ENCODE assay signal across 17 cellular contexts in genomic region chr4:87490664-87491369, GRCh38. TPM values are rescaled to one million over a fixed set of nuclear protein-coding genes. Genes with fewer than 3 reads are reported as not detected.
"Had no signal": no experiment of that assay in that cellular context is flagged by ENCODE, and none has a peak within 500 bp of the region (broad histone marks: within the 10 kb centered on the region; RNA-seq: fewer than 3 reads in every experiment).

No MANE protein-coding gene starts in this region.

- H3K27me3 ChIP-seq: brain microvascular endothelial cell had no signal

- H3K36me3 ChIP-seq: brain microvascular endothelial cell had no signal

- DNase-seq: activated CD4-positive, alpha-beta T cell treated with anti-CD3 and anti-CD28 coated beads, Interleukin-2, amount 50 U/mL, for 1 hour; activated effector memory CD4-positive, alpha-beta T cell treated with Interleukin-2 at 50 U/mL for 16 hours; activated T-cell treated with anti-CD3 and anti-CD28 coated beads, Interleukin-2, amount 50 U/mL, for 24 hours; amygdala; brain microvascular endothelial cell; cerebellar nuclear complex; dermis blood vessel endothelial cell; glutamatergic neuron; mesenchymal stem cell; nephron progenitor cell; psoas muscle; stimulated activated CD4-positive, alpha-beta T cell treated with anti-CD3 and anti-CD28 coated beads, Interleukin-15, amount 100 ng/mL, for 24 hours; stimulated activated CD4-positive, alpha-beta T cell treated with anti-CD3 and anti-CD28 coated beads, Interleukin-4, amount 100 ng/mL, for 24 hours had no signal

- H3K27ac ChIP-seq: brain microvascular endothelial cell, psoas muscle had no signal

- H3K9me3 ChIP-seq: psoas muscle, thoracic aorta had no signal

- ATAC-seq: activated naive CD4-positive, alpha-beta T cell treated with anti-CD3 and anti-CD28 coated beads, Interleukin-2, amount 50 U/mL, for 72 hours; psoas muscle had no signal

- H3K4me3 ChIP-seq: psoas muscle, thoracic aorta had no signal

RNA-seq across cellular contexts. Expression of gene SPARCL1, which starts 38.4 kb away (rescaled TPM):
- total RNA-seq: activated naive CD4-positive, alpha-beta T cell treated with anti-CD3 and anti-CD28 coated beads, Interleukin-2, amount 50 U/mL, for 72 hours; epithelial cell of proximal tubule; osteoblast had no signal
